8 cellular contexts compared by ENCODE assay signal in genomic region chr5:177303121-177303924, GRCh38. TPM values are rescaled to one million over a fixed set of nuclear protein-coding genes. Genes with fewer than 3 reads are reported as not detected.
DNase-seq lines count a peak whose midpoint lies in the region; ATAC-seq and TF ChIP-seq lines count a peak whose summit lies in the region.

Gene PRELID1 (plus strand): TSS chr5:177303799. CDS start chr5:177303986, 187 bp downstream.
Gene RAB24 (minus strand): TSS chr5:177303719. CDS start chr5:177303288, 431 bp downstream.

- H3K9me3 ChIP-seq in A673 (ENCODE audit: low read depth, low read length, poor library complexity, severe bottlenecking) = no peaks in the 10 kb centered on the region

- H3K36me3 ChIP-seq in A673 (ENCODE audit: insufficient read depth, low read length, poor library complexity, severe bottlenecking) = peaks cover 32% of the 10 kb centered on the region

- peaks cover 10% of the 10 kb centered on the region for H3K4me1 ChIP-seq in A673 (ENCODE audit: insufficient read depth, low read length, poor library complexity, severe bottlenecking)

- peak; percentile 50 for ATAC-seq in GM18519 (IDR thresholded peaks at IDR 0.05; ENCODE audit: low FRiP score, unreplicated experiment)
- peak; percentile 60 for ATAC-seq in HG03066 (IDR thresholded peaks at IDR 0.05; ENCODE audit: low read depth, unreplicated experiment)

- intact Hi-C loops in A673 (cut with micrococcal nuclease; ENCODE audit: unreplicated experiment) = no loop called here

- H3K4me3 ChIP-seq in A673 (ENCODE audit: low read depth, low read length, poor library complexity, severe bottlenecking) = peak within 1 kb of the TSS; percentile 88

- no TSS peak for BruUV-seq in A673 (replicated peaks; lab: Mats Ljungman, UMichigan)

- peak; percentile 39; the same call in 1 of the 2 replicates for TF ChIP-seq CTCF in A673 (conservative IDR thresholded peaks at IDR 0.05; ENCODE audit: low read depth, low read length)

- peak; percentile 87 for DNase-seq in A673 (ENCODE audit: low spot score)
- DNase-seq in NCI-H446 (lab: John Stamatoyannopoulos, UW) = peak; percentile 36 to 82
- peak; percentile 82 for DNase-seq in activated CD4-positive, alpha-beta T cell treated with anti-CD3 and anti-CD28 coated beads for 1 hour
- DNase-seq in cerebellum (ENCODE audit: low spot score) = peak; percentile 94
- peak; percentile 52 for DNase-seq in kidney glomerular epithelial cell (lab: John Stamatoyannopoulos, UW)
- peak; percentile 61 to 88 for DNase-seq in stimulated activated CD4-positive, alpha-beta T cell treated with anti-CD3 and anti-CD28 coated beads, Interleukin-1b, Interleukin-23, amount 100 ng/mL, for 1 hour (ENCODE audit: low read depth in 2 of 2)

- POLR2A ChIA-PET in A673 (lab: Charles Lee; ENCODE audit: low non-redundant PET) = no interaction called here

- peak within 1 kb of the TSS; percentile 87 for H3K27ac ChIP-seq in A673 (ENCODE audit: low read depth, low read length, poor library complexity, severe bottlenecking)

- CTCF ChIA-PET in A673 (lab: Charles Lee) = no interaction called here

- no peaks in the 10 kb centered on the region for H3K27me3 ChIP-seq in A673 (replicated peaks; ENCODE audit: insufficient read depth, low read depth, low read length, poor library complexity)

RNA-seq across cellular contexts. Expression of gene PRELID1, which starts in this region (rescaled TPM):
- total RNA-seq in A673 (2021) (169 and 194 TPM in 2 replicates), cerebellum (27.2 TPM)

RNA-seq across cellular contexts. Expression of gene RAB24, which starts in this region (rescaled TPM):
- total RNA-seq in A673 (2021) (16.0 and 19.2 TPM in 2 replicates), cerebellum (9.5 TPM)

Comparison
In these comparisons a context has a peak if more than half of its experiments do, and no peak if none do; other contexts are left out.
1. Peak in every context shown above with its lines: DNase-seq, ATAC-seq, H3K4me3 ChIP-seq and H3K27ac ChIP-seq.